In the genomic region with DNA sequence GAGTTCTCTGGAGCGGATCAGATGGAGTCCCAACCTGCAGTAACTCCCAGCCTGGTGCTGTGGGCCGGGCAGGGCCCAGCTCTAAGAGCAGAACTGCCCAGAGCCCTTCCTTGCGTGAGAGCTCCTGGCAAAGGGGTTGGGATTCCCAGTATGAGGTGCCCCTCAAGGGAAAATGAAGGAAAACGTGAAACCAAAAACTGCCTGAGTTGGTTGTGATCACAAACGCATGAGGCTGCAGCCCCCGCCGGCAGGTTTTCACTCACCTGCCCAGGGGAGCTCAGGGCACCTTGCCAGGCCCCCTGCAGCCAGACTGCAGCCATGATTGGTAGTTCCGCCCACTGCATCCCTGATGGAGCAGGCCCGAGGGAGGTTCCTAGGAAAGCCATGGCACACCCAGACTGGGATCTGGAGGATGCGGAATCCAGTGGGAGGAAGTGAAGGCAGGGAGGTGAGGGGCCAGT, we compare ENCODE assay signal across 18 cellular contexts.
DNase-seq lines count a peak whose midpoint lies in the region; ATAC-seq and TF ChIP-seq lines count a peak whose summit lies in the region.
"Had no signal": no experiment of that assay in that cellular context is flagged by ENCODE, and none has a peak within 500 bp of the region (broad histone marks: within the 10 kb centered on the region; RNA-seq: fewer than 3 reads in every experiment).

No MANE protein-coding gene starts in this region.

- no peak overlapping the region for H3K56ac ChIP-seq in mesendoderm (ENCODE audit: low read length)

- no peak overlapping the region for H3K18ac ChIP-seq in mesendoderm (ENCODE audit: low read length)

- H3K9me2 ChIP-seq in GM23338 (ENCODE audit: insufficient read depth) = no peaks in the 10 kb centered on the region

- H3K4me3 ChIP-seq in GM23338 = no peak overlapping the region
- H3K4me3 ChIP-seq in spleen = no peak overlapping the region
- no peak overlapping the region for H3K4me3 ChIP-seq in mesendoderm (ENCODE audit: low read length)
- H3K4me3 ChIP-seq: A549, GM12878, HAP-1 had no signal

- H3K36me3 Mint-ChIP-seq in GM23338 (ENCODE audit: low read depth) = no peaks in the 10 kb centered on the region
- no peaks in the 10 kb centered on the region for H3K36me3 Mint-ChIP-seq in naive thymus-derived CD8-positive, alpha-beta T cell

- no peak overlapping the region for H3K4me3 Mint-ChIP-seq in GM23338
- no peak overlapping the region for H3K4me3 Mint-ChIP-seq in naive thymus-derived CD8-positive, alpha-beta T cell

- no peak overlapping the region for H2BK120ac ChIP-seq in mesendoderm (ENCODE audit: low read depth, low read length)

- H3K36me3 ChIP-seq in GM23338 (ENCODE audit: insufficient read depth) (no peaks in the 10 kb centered on the region), spleen (no peaks in the 10 kb centered on the region), mesendoderm (ENCODE audit: control insufficient read depth, insufficient read depth, low read length) (no peaks in the 10 kb centered on the region)
- H3K36me3 ChIP-seq: HAP-1 had no signal

- H3K27ac ChIP-seq in GM23338 (ENCODE audit: low read depth) = no peak overlapping the region
- no peak overlapping the region for H3K27ac ChIP-seq in spleen
- H3K27ac ChIP-seq in mesendoderm (ENCODE audit: low read depth, low read length) = no peak overlapping the region
- H3K27ac ChIP-seq: A549, C4-2B had no signal

- H4K8ac ChIP-seq in mesendoderm (ENCODE audit: low read depth, low read length) = no peak overlapping the region

- POLR2A ChIA-PET in naive thymus-derived CD8-positive, alpha-beta T cell (lab: Charles Lee) = no interaction called here

- H4K5ac ChIP-seq in mesendoderm (ENCODE audit: low read length) = no peak overlapping the region

- H3K27ac Mint-ChIP-seq in GM23338 = no peak overlapping the region
- no peak overlapping the region for H3K27ac Mint-ChIP-seq in naive thymus-derived CD8-positive, alpha-beta T cell

- no peak overlapping the region for H2AK5ac ChIP-seq in mesendoderm (ENCODE audit: low read length)

- no peaks in the 10 kb centered on the region for H3K79me1 ChIP-seq in mesendoderm (ENCODE audit: low read length)

- no peaks in the 10 kb centered on the region; the same call in 1 of the 2 replicates for H3F3A ChIP-seq in GM23338 (replicated peaks; ENCODE audit: low read depth)

- H3K4me1 ChIP-seq in GM23338 (ENCODE audit: insufficient read depth) (no peaks in the 10 kb centered on the region), spleen (no peaks in the 10 kb centered on the region), mesendoderm (ENCODE audit: control insufficient read depth, low read depth, low read length) (no peaks in the 10 kb centered on the region)
- H3K4me1 ChIP-seq: HAP-1 had no signal

- H3K79me2 ChIP-seq in GM23338 (replicated peaks; ENCODE audit: insufficient read depth) (no peaks in the 10 kb centered on the region), mesendoderm (ENCODE audit: control insufficient read depth, insufficient read depth, low read length) (no peaks in the 10 kb centered on the region)

- no peaks in the 10 kb centered on the region for H4K20me1 ChIP-seq in GM23338 (replicated peaks; ENCODE audit: insufficient read depth)

- 0 out of 3 replicates have a peak, but pooled peaks cover 2% of the 10 kb centered on the region for H3K4me1 Mint-ChIP-seq in GM23338
- no peaks in the 10 kb centered on the region for H3K4me1 Mint-ChIP-seq in naive thymus-derived CD8-positive, alpha-beta T cell

- no peak overlapping the region for H3K23ac ChIP-seq in mesendoderm (ENCODE audit: low read length)

- no peak overlapping the region for H3K9ac ChIP-seq in mesendoderm (ENCODE audit: low read length)

- H2BK5ac ChIP-seq in mesendoderm (ENCODE audit: low read length) = no peak overlapping the region

- TF ChIP-seq CTCF in GM23338 (conservative IDR thresholded peaks at IDR 0.05; ENCODE audit: low read depth in 2 of 2) (no peak), spleen (IDR thresholded peaks at IDR 0.05 in 8 of 11, conservative IDR thresholded peaks at IDR 0.05 in 3 of 11) (no peak)

- H2BK15ac ChIP-seq in mesendoderm (replicated peaks; ENCODE audit: low read depth) = no peak overlapping the region

- H3K4ac ChIP-seq in mesendoderm (ENCODE audit: low read depth, low read length) = no peak overlapping the region

- H3K27me3 ChIP-seq in GM23338 (ENCODE audit: insufficient read depth) (peaks cover 6% of the 10 kb centered on the region; the same call in 1 of the 2 replicates), spleen (replicated peaks in 1 of 7) (peaks cover 0 to 31% (median 2%) of the 10 kb centered on the region in 7 donors), mesendoderm (ENCODE audit: insufficient read depth, low read length, poor library complexity) (no peaks in the 10 kb centered on the region)

- H3K9me3 ChIP-seq in spleen = no peaks in the 10 kb centered on the region
- H3K9me3 ChIP-seq: A549, HAP-1 had no signal

- WGBS in spleen, 5 donors = 79 to 92% (median 85%) methylated on average over 10 of the region's 10 CpGs
- whole genome bisulfite sequencing in mesendoderm (ENCODE audit: extremely low coverage, insufficient coverage, low lambda C conversion rate) = no CpG with 5 or more reads among the region's 10 CpGs

- intact Hi-C loops in spleen (cut with DNase I; ENCODE audit: low total_unique reads) = no loop called here

- no peaks in the 10 kb centered on the region for H3K9me3 Mint-ChIP-seq in GM23338
- no peaks in the 10 kb centered on the region for H3K9me3 Mint-ChIP-seq in naive thymus-derived CD8-positive, alpha-beta T cell

- peak; percentile 9 for DNase-seq in NCI-H510A treated with DMSO at 0.1 percent for 48 hours (lab: John Stamatoyannopoulos, UW)
- no peak for DNase-seq in NCI-H510A (lab: John Stamatoyannopoulos, UW)
- DNase-seq in GM23338 (ENCODE audit: low spot score) = no peak
- DNase-seq in NCI-H345 treated with DMSO at 0.1 percent for 48 hours (lab: John Stamatoyannopoulos, UW; ENCODE audit: unreplicated experiment) = peak; percentile 83
- DNase-seq in spleen = peak; percentile 69
- no peak for DNase-seq in mesendoderm
- no peak for DNase-seq in naive thymus-derived CD8-positive, alpha-beta T cell
- DNase-seq in SW480 (ENCODE audit: low spot score) = no peak
- DNase-seq: DMS53, Kasumi-1, NCI-H1436, NCI-H774, SHP77 treated with DMSO at 0.1 percent for 48 hours had no signal

- ATAC-seq in GM23338 = peak; percentile 20; the same call in 2 of the 3 replicates
- ATAC-seq in naive thymus-derived CD8-positive, alpha-beta T cell = no peak
- ATAC-seq: A549, GM12878, Panc1 had no signal

- no peak for TF ChIP-seq POLR2A in spleen (IDR thresholded peaks at IDR 0.05)

- H3K4me2 ChIP-seq in GM23338 (no peak overlapping the region), mesendoderm (ENCODE audit: low read length) (no peak overlapping the region)
- H3K4me2 ChIP-seq: A549 had no signal

- peaks cover 33% of the 10 kb centered on the region for H3K27me3 Mint-ChIP-seq in GM23338 (ENCODE audit: insufficient read depth, low read depth, poor library complexity)
- H3K27me3 Mint-ChIP-seq in naive thymus-derived CD8-positive, alpha-beta T cell = peaks cover 8 to 38% (median 17%) of the 10 kb centered on the region in 5 donors

- H2AFZ ChIP-seq in GM23338 = no peak overlapping the region

TF ChIP-seq in GM23338, 12 proteins besides CTCF, POLR2A, EP300 and RAD21:
- TF ChIP-seq STAT1 (IDR thresholded peaks at IDR 0.05; ENCODE audit: unreplicated experiment) = no peak
- TF ChIP-seq EZH2 (IDR thresholded peaks at IDR 0.05; ENCODE audit: low read depth, unreplicated experiment) = no peak

Comparison
In these comparisons a context has a peak if more than half of its experiments do, and no peak if none do; other contexts are left out.
1. DNase-seq: peak in NCI-H510A treated with DMSO at 0.1 percent for 48 hours (single experiment), NCI-H345 treated with DMSO at 0.1 percent for 48 hours (single experiment) and spleen (single experiment); none in NCI-H510A (single experiment), GM23338 (single experiment), mesendoderm (single experiment), naive thymus-derived CD8-positive, alpha-beta T cell (0 of 10) and SW480 (single experiment).